Comparison of ENCODE assay signal across 8 cellular contexts in the genomic region with DNA sequence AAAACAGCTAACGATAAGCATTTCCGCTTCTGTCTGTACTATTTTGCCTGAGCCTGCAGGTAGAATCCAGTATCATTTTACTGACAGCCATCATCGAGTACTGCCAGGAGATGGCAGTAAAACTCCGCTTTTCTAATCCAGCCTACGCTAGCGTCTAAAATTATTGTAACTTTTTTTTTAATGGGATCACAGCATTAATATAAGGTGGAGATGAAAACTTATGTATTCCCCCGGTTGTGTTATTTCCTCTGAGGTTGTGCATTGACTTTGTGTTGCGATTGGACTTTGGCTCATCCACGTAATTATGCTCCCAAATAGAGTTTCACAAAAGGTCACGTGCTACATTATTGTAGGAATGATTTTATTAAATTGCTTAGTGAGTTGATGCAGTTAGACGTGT.
DNase-seq lines count a peak whose midpoint lies in the region; TF ChIP-seq lines count a peak whose summit lies in the region.

No MANE protein-coding gene starts in this region.

- TF ChIP-seq CTCF in mesothelial cell of epicardium (IDR thresholded peaks at IDR 0.05; ENCODE audit: unreplicated experiment), result peak; percentile 48

- no peaks in the 10 kb centered on the region for H3K36me3 Mint-ChIP-seq in mesothelial cell of epicardium

- no peaks in the 10 kb centered on the region for H3K27me3 Mint-ChIP-seq in mesothelial cell of epicardium (ENCODE audit: low read depth)

- H3K4me3 Mint-ChIP-seq in mesothelial cell of epicardium, result no peak overlapping the region

- DNase-seq in NCI-H1417 (lab: John Stamatoyannopoulos, UW), result peak; percentile 4 to 40 (median 38)
- DNase-seq in NCI-H1417 treated with DMSO at 0.1 percent for 48 hours (lab: John Stamatoyannopoulos, UW), result no peak
- peak; percentile 58 for DNase-seq in H4 (ENCODE audit: low spot score)
- DNase-seq in NCI-H2227 (lab: John Stamatoyannopoulos, UW; ENCODE audit: unreplicated experiment), result peak; percentile 54
- peak; percentile 14 for DNase-seq in cerebellar cortex (ENCODE audit: low spot score)
- DNase-seq in mesothelial cell of epicardium (ENCODE audit: low spot score in 2 of 2, unreplicated experiment in 2 of 2), result no peak
- DNase-seq in middle frontal gyrus (ENCODE audit: extremely low spot score, low spot score), result no peak
- no peak for DNase-seq in NCI-H1436 (lab: John Stamatoyannopoulos, UW)

- H3K27ac Mint-ChIP-seq in mesothelial cell of epicardium, result no peak overlapping the region

- peaks cover 3% of the 10 kb centered on the region for H3K9me3 Mint-ChIP-seq in mesothelial cell of epicardium

- H3K4me1 Mint-ChIP-seq in mesothelial cell of epicardium, result peaks cover 38% of the 10 kb centered on the region

Comparison
In these comparisons a context has a peak if more than half of its experiments do, and no peak if none do; other contexts are left out.
1. DNase-seq: peak in NCI-H1417 (3 of 3), H4 (single experiment), NCI-H2227 (single experiment) and cerebellar cortex (single experiment); none in NCI-H1417 treated with DMSO at 0.1 percent for 48 hours (single experiment), mesothelial cell of epicardium (0 of 2), middle frontal gyrus (single experiment) and NCI-H1436 (single experiment).